ENCODE assay signal across 8 cellular contexts in the genomic region with DNA sequence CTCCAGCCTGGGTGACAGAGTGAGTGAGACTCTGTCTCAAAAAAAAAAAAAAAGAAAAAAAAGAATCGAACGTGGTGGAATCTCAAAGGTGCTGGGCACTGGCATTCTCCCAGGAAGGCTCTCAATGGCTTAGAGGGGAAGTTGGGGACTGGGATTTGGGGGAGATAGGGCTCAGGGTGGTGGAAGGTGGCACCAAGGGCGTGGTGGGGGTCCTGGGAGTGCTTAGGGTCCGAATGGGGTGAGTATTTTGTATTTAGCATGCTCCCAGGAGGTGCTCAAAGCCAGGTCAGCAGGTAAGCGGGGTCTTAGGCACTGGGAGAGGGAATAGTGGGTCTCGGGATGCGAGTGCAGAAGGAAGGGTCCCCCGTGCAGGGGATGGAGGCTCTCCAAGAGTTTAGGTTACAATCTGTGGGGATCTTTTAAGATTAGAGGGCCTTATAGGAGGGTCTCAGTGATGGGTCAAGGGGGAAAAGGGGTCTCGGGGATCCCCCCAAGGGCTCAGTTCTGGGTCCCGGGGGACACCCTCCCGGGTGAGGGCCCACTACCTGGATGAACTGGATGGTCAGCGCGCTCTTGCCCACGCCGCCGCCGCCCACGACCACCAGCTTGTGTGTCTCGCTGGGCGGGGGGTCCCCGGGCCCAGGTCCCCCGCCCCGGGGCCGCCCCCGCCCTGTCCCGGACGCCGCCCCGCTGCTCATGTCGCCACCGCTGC. TPM values are rescaled to one million over a fixed set of nuclear protein-coding genes. Genes with fewer than 3 reads are reported as not detected.
DNase-seq lines count a peak whose midpoint lies in the region; ATAC-seq and TF ChIP-seq lines count a peak whose summit lies in the region.

No MANE protein-coding gene starts in this region.

- H3K27me3 ChIP-seq in adrenal gland (no peaks in the 10 kb centered on the region), thoracic aorta (replicated peaks; ENCODE audit: insufficient read depth) (no peaks in the 10 kb centered on the region)

- H3K4me3 ChIP-seq in adrenal gland (peak overlapping the region in 3 of 4 donors; percentile 49 to 67 (median 55)), thoracic aorta (peak overlapping the region; percentile 96)

- H3K9me3 ChIP-seq in adrenal gland (replicated peaks in 1 of 3) (no peaks in the 10 kb centered on the region), thoracic aorta (no peaks in the 10 kb centered on the region)

- intact Hi-C loops in activated CD4-positive, alpha-beta T cell treated with anti-CD3 and anti-CD28 coated beads, Interleukin-2, amount 10 ng/mL, durations not matched to agents 24 days and 14 days (cut with micrococcal nuclease): loop anchor here (1.0 to 5.0 kb wide), 5 partner anchors 49 to 237 kb away; partner anchors contain the start of genes AKT1S1, ALDH16A1, AP2A1 and PIH1D1
- intact Hi-C loops in adrenal gland (cut with DNase I): no loop called here

- H3K4me1 Mint-ChIP-seq in activated CD4-positive, alpha-beta T cell treated with anti-CD3 and anti-CD28 coated beads, Interleukin-2, amount 10 ng/mL, durations not matched to agents 24 days and 14 days: peaks cover 51% of the 10 kb centered on the region

- no peaks in the 10 kb centered on the region for H3K9me3 Mint-ChIP-seq in activated CD4-positive, alpha-beta T cell treated with anti-CD3 and anti-CD28 coated beads, Interleukin-2, amount 10 ng/mL, durations not matched to agents 24 days and 14 days

- no peak for DNase-seq in activated CD4-positive, alpha-beta T cell treated with anti-CD3 and anti-CD28 coated beads, Interleukin-2, amount 10 ng/mL, durations not matched to agents 24 days and 14 days
- DNase-seq in activated CD4-positive, alpha-beta T cell treated with anti-CD3 and anti-CD28 coated beads for 1 hour: no peak
- peak in 3 of 7 donors; percentile 54 to 69 (median 59) for DNase-seq in adrenal gland
- DNase-seq in left kidney (ENCODE audit: low read depth, low spot score): peak; percentile 23
- DNase-seq in thoracic aorta (ENCODE audit: low spot score): no peak
- DNase-seq in dedifferentiated amniotic fluid mesenchymal stem cell (ENCODE audit: extremely low spot score): no peak
- no peak for DNase-seq in GF-D8 (lab: John Stamatoyannopoulos, UW)
- no peak for DNase-seq in COLO668 (lab: John Stamatoyannopoulos, UW; ENCODE audit: unreplicated experiment)

- H3K36me3 ChIP-seq in adrenal gland (replicated peaks in 1 of 2): no peaks in the 10 kb centered on the region
- H3K36me3 ChIP-seq in thoracic aorta: peaks cover 11% of the 10 kb centered on the region

- no peaks in the 10 kb centered on the region for H3K27me3 Mint-ChIP-seq in activated CD4-positive, alpha-beta T cell treated with anti-CD3 and anti-CD28 coated beads, Interleukin-2, amount 10 ng/mL, durations not matched to agents 24 days and 14 days

- H3K27ac ChIP-seq in adrenal gland: peak overlapping the region in 4 of 5 donors; percentile 78 to 99 (median 88)
- peak overlapping the region; percentile 97 to 100 for H3K27ac ChIP-seq in thoracic aorta

- no peak for TF ChIP-seq POLR2A in adrenal gland (IDR thresholded peaks at IDR 0.05)

- H3K4me1 ChIP-seq in adrenal gland (replicated peaks in 1 of 2) (peaks cover 29 to 46% of the 10 kb centered on the region in 2 donors), thoracic aorta (ENCODE audit: control insufficient read depth in 1 of 2, low read depth in 2 of 2) (peaks cover 11 to 38% of the 10 kb centered on the region in 2 donors)

- no peak for TF ChIP-seq CTCF in adrenal gland (IDR thresholded peaks at IDR 0.05)
- no peak for TF ChIP-seq CTCF in thoracic aorta (IDR thresholded peaks at IDR 0.05)

- 6 to 22% (median 15%) methylated on average over 9 to 31 of the region's 31 CpGs for WGBS in adrenal gland, 4 donors

- H3K27ac Mint-ChIP-seq in activated CD4-positive, alpha-beta T cell treated with anti-CD3 and anti-CD28 coated beads, Interleukin-2, amount 10 ng/mL, durations not matched to agents 24 days and 14 days: peak overlapping the region; percentile 100

- ATAC-seq in thoracic aorta (ENCODE audit: insufficient number of reproducible peaks, low FRiP score, low read depth): no peak

- peak overlapping the region; percentile 97 for H3K4me3 Mint-ChIP-seq in activated CD4-positive, alpha-beta T cell treated with anti-CD3 and anti-CD28 coated beads, Interleukin-2, amount 10 ng/mL, durations not matched to agents 24 days and 14 days

- peaks cover 4% of the 10 kb centered on the region for H3K36me3 Mint-ChIP-seq in activated CD4-positive, alpha-beta T cell treated with anti-CD3 and anti-CD28 coated beads, Interleukin-2, amount 10 ng/mL, durations not matched to agents 24 days and 14 days (ENCODE audit: low read depth)

RNA-seq across cellular contexts. Expression of gene RRAS, which starts 0.4 kb away (rescaled TPM):
- 4.1 and 5.0 TPM in 2 replicates for total RNA-seq in activated CD4-positive, alpha-beta T cell treated with anti-CD3 and anti-CD28 coated beads, Interleukin-2, amount 10 ng/mL, durations not matched to agents 24 days and 14 days
- 10 to 100 TPM; 20.4 to 77.9 (median 42.3) TPM for total RNA-seq in adrenal gland
- 100 to 1,000 TPM in 2 of 3 donors, 10 to 100 TPM in 1; 21.9 to 180 (median 167) TPM for polyA plus RNA-seq in adrenal gland
- 100 to 1,000 TPM in 1 of 2 donors, 10 to 100 TPM in 1; 82.2 to 188 TPM for total RNA-seq in thoracic aorta

RNA-seq across cellular contexts. Expression of gene SCAF1, which starts 2.5 kb away (rescaled TPM):
- total RNA-seq in activated CD4-positive, alpha-beta T cell treated with anti-CD3 and anti-CD28 coated beads, Interleukin-2, amount 10 ng/mL, durations not matched to agents 24 days and 14 days: 75.0 and 84.9 TPM in 2 replicates
- 10 to 100 TPM; 22.7 to 81.3 (median 50.6) TPM for total RNA-seq in adrenal gland
- 10 to 100 TPM in 2 of 3 donors, 1 to 10 TPM in 1; 7.9 to 67.7 (median 27.1) TPM for polyA plus RNA-seq in adrenal gland
- total RNA-seq in thoracic aorta: 10 to 100 TPM; 27.3 to 30.6 TPM

RNA-seq across cellular contexts. Expression of gene IRF3, which starts 26.1 kb away (rescaled TPM):
- 146 and 151 TPM in 2 replicates for total RNA-seq in activated CD4-positive, alpha-beta T cell treated with anti-CD3 and anti-CD28 coated beads, Interleukin-2, amount 10 ng/mL, durations not matched to agents 24 days and 14 days
- total RNA-seq in adrenal gland (100 to 1,000 TPM in 2 of 8 donors, 10 to 100 TPM in 6; 33.7 to 108 (median 64.4) TPM), thoracic aorta (10 to 100 TPM; 33.2 to 52.9 TPM)
- 100 to 1,000 TPM in 2 of 3 donors, 10 to 100 TPM in 1; 23.2 to 328 (median 159) TPM for polyA plus RNA-seq in adrenal gland

RNA-seq across cellular contexts. Expression of gene BCL2L12, which starts 26.2 kb away (rescaled TPM):
- 69.3 and 72.0 TPM in 2 replicates for total RNA-seq in activated CD4-positive, alpha-beta T cell treated with anti-CD3 and anti-CD28 coated beads, Interleukin-2, amount 10 ng/mL, durations not matched to agents 24 days and 14 days
- total RNA-seq in adrenal gland: 10 to 100 TPM in 4 of 8 donors, 1 to 10 TPM in 4; 3.3 to 16.3 (median 9.9) TPM
- polyA plus RNA-seq in adrenal gland: 10 to 100 TPM in 2 of 3 donors, 1 to 10 TPM in 1; 3.5 to 15.4 (median 13.9) TPM
- total RNA-seq in thoracic aorta: 1 to 10 TPM; 2.5 to 3.0 TPM

RNA-seq across cellular contexts. Expression of gene PRMT1, which starts 37.5 kb away (rescaled TPM):
- total RNA-seq in activated CD4-positive, alpha-beta T cell treated with anti-CD3 and anti-CD28 coated beads, Interleukin-2, amount 10 ng/mL, durations not matched to agents 24 days and 14 days: 510 and 512 TPM in 2 replicates
- total RNA-seq in adrenal gland: 100 to 1,000 TPM in 7 of 8 donors, 10 to 100 TPM in 1; 80.4 to 262 (median 159) TPM
- polyA plus RNA-seq in adrenal gland: 100 to 1,000 TPM; 158 to 198 (median 179) TPM
- total RNA-seq in thoracic aorta: 100 to 1,000 TPM; 116 to 118 TPM
